Comparison of ENCODE assay signal across 9 cellular contexts in the genomic region with DNA sequence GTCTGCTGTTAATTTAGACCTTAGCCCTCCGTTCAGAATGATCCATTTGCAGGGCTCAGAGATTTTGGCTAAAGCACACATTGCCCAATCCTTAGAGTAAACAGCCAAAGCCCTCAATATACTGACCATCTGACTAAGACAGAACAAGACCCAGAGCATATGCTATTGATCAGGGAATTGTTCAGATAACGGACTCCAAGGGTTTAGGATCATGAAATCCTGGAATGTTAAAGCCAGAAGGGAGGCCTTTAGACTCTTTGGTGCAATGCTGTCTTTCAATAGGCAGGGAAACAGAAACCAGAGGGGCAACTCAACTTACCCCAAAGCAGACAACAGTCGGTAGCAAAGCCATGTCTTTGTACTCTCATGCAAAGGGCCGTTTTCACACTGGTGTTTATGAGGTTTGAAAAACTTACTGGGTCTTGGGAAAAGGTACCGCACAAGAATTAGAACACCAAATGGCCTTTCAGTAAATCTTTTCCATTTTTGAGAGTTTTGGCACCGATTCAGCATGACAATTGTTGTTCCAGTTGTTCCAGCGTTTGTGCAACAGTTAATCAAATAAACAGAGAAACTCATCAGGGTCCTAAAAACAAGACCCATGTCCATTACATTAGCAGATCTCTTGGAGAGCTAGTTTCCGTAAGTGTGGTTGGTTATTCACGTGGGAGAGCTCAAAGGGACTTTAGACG.
DNase-seq lines count a peak whose midpoint lies in the region; ATAC-seq and TF ChIP-seq lines count a peak whose summit lies in the region.
"Had no signal": no experiment of that assay in that cellular context is flagged by ENCODE, and none has a peak within 500 bp of the region (broad histone marks: within the 10 kb centered on the region; RNA-seq: fewer than 3 reads in every experiment).

No MANE protein-coding gene starts in this region.

- H3K27ac Mint-ChIP-seq in activated T-helper 17 cell treated with anti-CD3 and anti-CD28 coated beads, Interleukin-2, amount 50 U/mL, for 72 hours: no peak overlapping the region
- H3K27ac Mint-ChIP-seq: dendritic cell treated with granulocyte-macrophage colony-stimulating factor and Interleukin-4, amounts not matched to agents 40 ng/mL and 50 ng/mL, for 4 days had no signal

- H3K36me3 ChIP-seq in IMR-90 (ENCODE audit: control insufficient read depth, insufficient read depth, low read length): peaks cover 27% of the 10 kb centered on the region
- no peaks in the 10 kb centered on the region for H3K36me3 ChIP-seq in testis (ENCODE audit: low read depth, missing control alignments)

- in situ Hi-C loops in IMR-90 (cut with MboI; ENCODE audit: low sequenced_read_pairs): no loop called here

- H3K36me3 Mint-ChIP-seq in activated T-helper 17 cell treated with anti-CD3 and anti-CD28 coated beads, Interleukin-2, amount 50 U/mL, for 72 hours (ENCODE audit: low read depth): no peaks in the 10 kb centered on the region

- peak overlapping the region; percentile 37; the same call in 1 of the 2 replicates for H2AK5ac ChIP-seq in IMR-90 (ENCODE audit: low read depth, low read length)

- peak overlapping the region; percentile 46 for H3K4me3 ChIP-seq in IMR-90 (ENCODE audit: insufficient read depth, low read depth, low read length)
- H3K4me3 ChIP-seq in dorsolateral prefrontal cortex: peak overlapping the region; percentile 49 to 90 (median 71)
- H3K4me3 ChIP-seq in lower leg skin (ENCODE audit: low read depth, poor library complexity, severe bottlenecking): peak overlapping the region; percentile 16
- peak overlapping the region; percentile 55 to 64 for H3K4me3 ChIP-seq in testis

- TF ChIP-seq CTCF in IMR-90 (conservative IDR thresholded peaks at IDR 0.05; ENCODE audit: low read depth, low read length): no peak
- no peak for TF ChIP-seq CTCF in dorsolateral prefrontal cortex (IDR thresholded peaks at IDR 0.05 in 54 of 56, conservative IDR thresholded peaks at IDR 0.05 in 2 of 56; ENCODE audit: low read depth in 1 of 56, partially characterized antibody in 56 of 56)
- no peak for TF ChIP-seq CTCF in lower leg skin (IDR thresholded peaks at IDR 0.05)
- TF ChIP-seq CTCF in testis (IDR thresholded peaks at IDR 0.05): no peak

- H2BK20ac ChIP-seq in IMR-90 (ENCODE audit: low read depth, low read length): peak overlapping the region; percentile 68

- H3K79me1 ChIP-seq in IMR-90 (ENCODE audit: low read depth in 1 of 2, low read length in 2 of 2): peaks cover 48 to 89% of the 10 kb centered on the region in 2 experiments

- H3K9me3 Mint-ChIP-seq in activated T-helper 17 cell treated with anti-CD3 and anti-CD28 coated beads, Interleukin-2, amount 50 U/mL, for 72 hours: peaks cover 12% of the 10 kb centered on the region

- H3K27me3 ChIP-seq in IMR-90 (ENCODE audit: control insufficient read depth, insufficient read depth, low read length) (no peaks in the 10 kb centered on the region), dorsolateral prefrontal cortex (no peaks in the 10 kb centered on the region), testis (no peaks in the 10 kb centered on the region)

- H4K91ac ChIP-seq in IMR-90 (ENCODE audit: insufficient read depth, low read depth, low read length): peak overlapping the region; percentile 50

- TSS peak; percentile 2 for BruUV-seq in IMR-90 (replicated peaks; lab: Mats Ljungman, UMichigan)

- no peak overlapping the region for H2AFZ ChIP-seq in IMR-90 (replicated peaks; ENCODE audit: low read length, poor library complexity)

- H3K4me1 ChIP-seq in IMR-90 (ENCODE audit: control insufficient read depth, insufficient read depth, low read length): peaks cover 28% of the 10 kb centered on the region
- peaks cover 13% of the 10 kb centered on the region for H3K4me1 ChIP-seq in testis

- H4K5ac ChIP-seq in IMR-90 (ENCODE audit: low read depth, low read length): peak overlapping the region; percentile 50

- TF ChIP-seq POLR2A in IMR-90 (IDR thresholded peaks at IDR 0.05; ENCODE audit: low read depth, low read length) (no peak), lower leg skin (IDR thresholded peaks at IDR 0.05) (no peak), testis (IDR thresholded peaks at IDR 0.05) (no peak)

- H2BK5ac ChIP-seq in IMR-90 (ENCODE audit: low read depth, low read length, poor library complexity, severe bottlenecking): peak overlapping the region; percentile 88

- H3K23ac ChIP-seq in IMR-90 (ENCODE audit: low read depth, low read length): peak overlapping the region; percentile 85

- H3K4ac ChIP-seq in IMR-90 (ENCODE audit: low read depth, low read length): peak overlapping the region; percentile 66

- peak; percentile 33 for ATAC-seq in IMR-90 (ENCODE audit: low read depth)
- no peak for ATAC-seq in activated T-helper 17 cell treated with anti-CD3 and anti-CD28 coated beads, Interleukin-2, amount 50 U/mL, for 72 hours (replicated peaks)

- no peak overlapping the region for H3K4me3 Mint-ChIP-seq in activated T-helper 17 cell treated with anti-CD3 and anti-CD28 coated beads, Interleukin-2, amount 50 U/mL, for 72 hours

- peak overlapping the region; percentile 89 for H3K14ac ChIP-seq in IMR-90 (replicated peaks; ENCODE audit: low read depth, low read length)

- no peaks in the 10 kb centered on the region for H3K4me1 Mint-ChIP-seq in activated T-helper 17 cell treated with anti-CD3 and anti-CD28 coated beads, Interleukin-2, amount 50 U/mL, for 72 hours

- H3K9me3 ChIP-seq in IMR-90 (ENCODE audit: control insufficient read depth, insufficient read depth, low read length): peaks cover 4% of the 10 kb centered on the region; the same call in 1 of the 2 replicates
- no peaks in the 10 kb centered on the region for H3K9me3 ChIP-seq in testis

- H3K27ac ChIP-seq in IMR-90 (ENCODE audit: insufficient read depth, low read length): peak overlapping the region; percentile 93
- H3K27ac ChIP-seq in dorsolateral prefrontal cortex: peak overlapping the region; percentile 53 to 96 (median 89)
- peak overlapping the region; percentile 84 to 91 for H3K27ac ChIP-seq in testis

- CTCF ChIA-PET in IMR-90 (lab: Yijun Ruan, JAX): no interaction called here

- no CpG with 5 or more reads among the region's 10 CpGs for WGBS in IMR-90 (ENCODE audit: extremely low coverage in 2 of 2, insufficient read length in 1 of 2), 2 experiments
- 39 to 41% methylated on average over 10 of the region's 10 CpGs for WGBS in lower leg skin, 2 donors
- WGBS in testis, 2 donors: 35 to 40% methylated on average over 10 of the region's 10 CpGs

- peak overlapping the region; percentile 78 for H2BK120ac ChIP-seq in IMR-90 (ENCODE audit: low read depth, low read length)

- peaks cover 85% of the 10 kb centered on the region for H4K20me1 ChIP-seq in IMR-90 (ENCODE audit: insufficient read depth, low read length)

- H3K9ac ChIP-seq in IMR-90 (ENCODE audit: low read depth, low read length): peak overlapping the region; percentile 63

- DNase-seq in IMR-90 (peak; percentile 54), dorsolateral prefrontal cortex (no peak), lower leg skin (ENCODE audit: low spot score in 2 of 2) (no peak), testis (no peak), NCI-H1092 (lab: John Stamatoyannopoulos, UW) (no peak), NCI-H1436 treated with DMSO at 0.1 percent for 48 hours (lab: John Stamatoyannopoulos, UW) (no peak), NCI-H510A (lab: John Stamatoyannopoulos, UW) (no peak)

- H3K56ac ChIP-seq in IMR-90 (ENCODE audit: extremely low read depth, insufficient read depth, low read length): peak overlapping the region; percentile 30; the same call in 1 of the 2 replicates

- peak overlapping the region; percentile 18; the same call in 2 of the 3 replicates for H2BK15ac ChIP-seq in IMR-90 (ENCODE audit: low read depth, low read length)

- peak overlapping the region; percentile 58 for H3K4me2 ChIP-seq in IMR-90 (ENCODE audit: low read depth, low read length)

- dilution Hi-C loops in IMR-90 (cut with HindIII; ENCODE audit: low sequenced_read_pairs, unreplicated experiment): no loop called here

- POLR2A ChIA-PET in IMR-90 (lab: Charles Lee; ENCODE audit: unreplicated experiment): no interaction called here

- H3K9me1 ChIP-seq in IMR-90 (ENCODE audit: insufficient read depth, low read length): peaks cover 35% of the 10 kb centered on the region

- TF ChIP-seq RAD21 in IMR-90 (IDR thresholded peaks at IDR 0.05; ENCODE audit: low read length): no peak

- H3K18ac ChIP-seq in IMR-90 (ENCODE audit: low read depth, low read length): peak overlapping the region; percentile 38

- peaks cover 15% of the 10 kb centered on the region for H3K27me3 Mint-ChIP-seq in activated T-helper 17 cell treated with anti-CD3 and anti-CD28 coated beads, Interleukin-2, amount 50 U/mL, for 72 hours

- peak overlapping the region; percentile 45 for H2AK9ac ChIP-seq in IMR-90 (replicated peaks; ENCODE audit: low read depth, low read length, poor library complexity)

- intact Hi-C loops in IMR-90 (cut with micrococcal nuclease): loop anchor here (5.0 kb wide), 1 partner anchor 65 kb away; no protein-coding TSS in a partner anchor
- intact Hi-C loops in dorsolateral prefrontal cortex (cut with DNase I): loop anchor here in 1 of 2 donors (5.0 kb wide), 1 partner anchor 40 kb away; no protein-coding TSS in a partner anchor
- intact Hi-C loops in lower leg skin (cut with DNase I; ENCODE audit: low total_unique reads): no loop called here
- intact Hi-C loops in testis (cut with DNase I; ENCODE audit: low total_unique reads): no loop called here

- peak overlapping the region; percentile 36 to 62; a peak in 3 of 4 replicates for H4K8ac ChIP-seq in IMR-90 (ENCODE audit: low read depth in 2 of 2, low read length in 2 of 2)

TF ChIP-seq in IMR-90, 13 proteins besides CTCF, POLR2A, EP300 and RAD21:
- TF ChIP-seq CEBPB (IDR thresholded peaks at IDR 0.05; ENCODE audit: low read depth, low read length) (peak; percentile 77), RFX5 (IDR thresholded peaks at IDR 0.05; ENCODE audit: low read depth, low read length) (no peak)

Comparison
In these comparisons a context has a peak if more than half of its experiments do, and no peak if none do; other contexts are left out.
1. H3K4me3 ChIP-seq: peak in every context shown above with its lines; median percentile 71 in dorsolateral prefrontal cortex; 60 in testis; 46 in IMR-90; 16 in lower leg skin.